In genomic region chr14:39291739-39292138, GRCh38 we compare ENCODE assay signal across 32 cellular contexts.
"Had no signal": no experiment of that assay in that cellular context is flagged by ENCODE, and none has a peak within 500 bp of the region (broad histone marks: within the 10 kb centered on the region; RNA-seq: fewer than 3 reads in every experiment).

No MANE protein-coding gene starts in this region.

- H3K4me3 ChIP-seq: ascending aorta, breast epithelium, cardiac muscle cell, colonic mucosa, esophagus squamous epithelium, gastroesophageal sphincter had no signal

- H3K4me3 Mint-ChIP-seq: activated CD4-positive, alpha-beta memory T cell treated with anti-CD3 and anti-CD28 coated beads for 36 hours; activated CD4-positive, alpha-beta T cell treated with anti-CD3 and anti-CD28 coated beads for 36 hours; activated CD4-positive, alpha-beta T cell treated with anti-CD3 and anti-CD28 coated beads, Interleukin-2, amount 10 ng/mL, durations not matched to agents 24 days and 14 days; activated CD8-positive, alpha-beta memory T cell treated with anti-CD3 and anti-CD28 coated beads, Interleukin-2, amount 10 ng/mL, durations not matched to agents 7 days and 5 days; activated CD8-positive, alpha-beta T cell treated with anti-CD3 and anti-CD28 coated beads, Interleukin-2, amount 10 ng/mL, durations not matched to agents 7 days and 5 days; activated naive CD4-positive, alpha-beta T cell treated with anti-CD3 and anti-CD28 coated beads for 36 hours; activated naive CD4-positive, alpha-beta T cell treated with anti-CD3 and anti-CD28 coated beads, Interleukin-2, amount 50 U/mL, for 24 hours; activated naive CD8-positive, alpha-beta T cell treated with anti-CD3 and anti-CD28 coated beads for 36 hours; activated naive CD8-positive, alpha-beta T cell treated with anti-CD3 and anti-CD28 coated beads, Interleukin-2, amount 50 U/mL, for 24 hours; activated T-helper 1 cell treated with anti-CD3 and anti-CD28 coated beads, Interleukin-12 subunit alpha, Interleukin-12 subunit beta, Interleukin-2, Interleukin-4 antibody, amounts not matched to agents 30 ng/mL and 10 ng/mL and 1 ng/mL, durations not matched to agents 14 hours and 24 hours and 36 hours; brain had no signal

- H3K27ac ChIP-seq: ascending aorta, breast epithelium, cardiac muscle cell, colonic mucosa, epithelial cell of prostate, esophagus squamous epithelium, gastroesophageal sphincter had no signal

- H3K27me3 Mint-ChIP-seq: activated CD4-positive, alpha-beta memory T cell treated with anti-CD3 and anti-CD28 coated beads for 36 hours; activated CD4-positive, alpha-beta T cell treated with anti-CD3 and anti-CD28 coated beads for 36 hours; activated CD4-positive, alpha-beta T cell treated with anti-CD3 and anti-CD28 coated beads, Interleukin-2, amount 10 ng/mL, durations not matched to agents 24 days and 14 days; activated CD8-positive, alpha-beta memory T cell treated with anti-CD3 and anti-CD28 coated beads, Interleukin-2, amount 10 ng/mL, durations not matched to agents 7 days and 5 days; activated naive CD4-positive, alpha-beta T cell treated with anti-CD3 and anti-CD28 coated beads, Interleukin-2, amount 50 U/mL, for 24 hours; activated naive CD8-positive, alpha-beta T cell treated with anti-CD3 and anti-CD28 coated beads for 36 hours; activated naive CD8-positive, alpha-beta T cell treated with anti-CD3 and anti-CD28 coated beads, Interleukin-2, amount 50 U/mL, for 24 hours; brain had no signal

- FAIRE-seq: endometrium, endothelial cell of umbilical vein had no signal

- H3K4me1 Mint-ChIP-seq: activated CD4-positive, alpha-beta T cell treated with anti-CD3 and anti-CD28 coated beads for 36 hours; activated CD4-positive, alpha-beta T cell treated with anti-CD3 and anti-CD28 coated beads, Interleukin-2, amount 10 ng/mL, durations not matched to agents 24 days and 14 days; activated CD8-positive, alpha-beta memory T cell treated with anti-CD3 and anti-CD28 coated beads, Interleukin-2, amount 10 ng/mL, durations not matched to agents 7 days and 5 days; activated naive CD8-positive, alpha-beta T cell treated with anti-CD3 and anti-CD28 coated beads, Interleukin-2, amount 50 U/mL, for 24 hours; brain had no signal

- DNase-seq: activated CD4-positive, alpha-beta memory T cell treated with anti-CD3 and anti-CD28 coated beads for 36 hours; activated CD4-positive, alpha-beta T cell treated with anti-CD3 and anti-CD28 coated beads for 36 hours; activated CD4-positive, alpha-beta T cell treated with anti-CD3 and anti-CD28 coated beads, Interleukin-2, amount 10 ng/mL, durations not matched to agents 24 days and 14 days; activated CD4-positive, CD25-positive, alpha-beta regulatory T cell; activated CD4-positive, CD25-positive, alpha-beta regulatory T cell treated with anti-CD3 and anti-CD28 coated beads, Interleukin-2, amount 50 U/mL, for 72 hours; activated CD8-positive, alpha-beta memory T cell treated with anti-CD3 and anti-CD28 coated beads, Interleukin-2, amount 10 ng/mL, durations not matched to agents 7 days and 5 days; activated CD8-positive, alpha-beta memory T cell treated with anti-CD3 and anti-CD28 coated beads, Interleukin-2, amount 50 U/mL, for 4 hours; activated CD8-positive, alpha-beta T cell treated with anti-CD3 and anti-CD28 coated beads, Interleukin-2, amount 10 ng/mL, durations not matched to agents 7 days and 5 days; activated effector memory CD4-positive, alpha-beta T cell treated with anti-CD3 and anti-CD28 coated beads, Interleukin-2, amount 50 U/mL, for 16 hours; activated naive CD4-positive, alpha-beta T cell treated with anti-CD3 and anti-CD28 coated beads for 36 hours; activated naive CD8-positive, alpha-beta T cell treated with anti-CD3 and anti-CD28 coated beads for 36 hours; activated naive CD8-positive, alpha-beta T cell treated with anti-CD3 and anti-CD28 coated beads, Interleukin-2, amount 50 U/mL, for 24 hours; activated T-cell treated with anti-CD3 and anti-CD28 coated beads, Interleukin-2, amount 50 U/mL, for 1 hour; activated T-cell treated with anti-CD3 and anti-CD28 coated beads, Interleukin-2, amount 50 U/mL, for 48 hours; central memory CD4-positive, alpha-beta T cell; cerebellar nuclear complex; colonic mucosa; effector CD8-positive, alpha-beta T cell; esophagus squamous epithelium; foreskin melanocyte; T-helper 2 cell had no signal

- H3K9me3 ChIP-seq: ascending aorta, breast epithelium, colonic mucosa, esophagus squamous epithelium, gastroesophageal sphincter had no signal

- H3K27ac Mint-ChIP-seq: activated CD4-positive, alpha-beta memory T cell treated with anti-CD3 and anti-CD28 coated beads for 36 hours; activated CD4-positive, alpha-beta T cell treated with anti-CD3 and anti-CD28 coated beads for 36 hours; activated CD4-positive, alpha-beta T cell treated with anti-CD3 and anti-CD28 coated beads, Interleukin-2, amount 10 ng/mL, durations not matched to agents 24 days and 14 days; activated CD8-positive, alpha-beta memory T cell treated with anti-CD3 and anti-CD28 coated beads, Interleukin-2, amount 10 ng/mL, durations not matched to agents 7 days and 5 days; activated CD8-positive, alpha-beta T cell treated with anti-CD3 and anti-CD28 coated beads, Interleukin-2, amount 10 ng/mL, durations not matched to agents 7 days and 5 days; activated naive CD4-positive, alpha-beta T cell treated with anti-CD3 and anti-CD28 coated beads for 36 hours; activated naive CD4-positive, alpha-beta T cell treated with anti-CD3 and anti-CD28 coated beads, Interleukin-2, amount 50 U/mL, for 24 hours; activated naive CD8-positive, alpha-beta T cell treated with anti-CD3 and anti-CD28 coated beads for 36 hours; activated naive CD8-positive, alpha-beta T cell treated with anti-CD3 and anti-CD28 coated beads, Interleukin-2, amount 50 U/mL, for 24 hours; activated T-helper 1 cell treated with anti-CD3 and anti-CD28 coated beads, Interleukin-12 subunit alpha, Interleukin-12 subunit beta, Interleukin-2, Interleukin-4 antibody, amounts not matched to agents 30 ng/mL and 10 ng/mL and 1 ng/mL, durations not matched to agents 14 hours and 24 hours and 36 hours; activated T-helper 2 cell treated with anti-CD3 and anti-CD28 coated beads, Interferon-gamma antibody, Interleukin-2, Interleukin-4, amounts not matched to agents 10 μg/mL and 5 μg/mL and 100 μg/mL, durations not matched to agents 14 hours and 24 hours and 36 hours; brain had no signal

- H3K9me3 Mint-ChIP-seq: activated CD4-positive, alpha-beta memory T cell treated with anti-CD3 and anti-CD28 coated beads for 36 hours; activated CD4-positive, alpha-beta T cell treated with anti-CD3 and anti-CD28 coated beads, Interleukin-2, amount 10 ng/mL, durations not matched to agents 24 days and 14 days; activated naive CD4-positive, alpha-beta T cell treated with anti-CD3 and anti-CD28 coated beads for 36 hours; activated naive CD4-positive, alpha-beta T cell treated with anti-CD3 and anti-CD28 coated beads, Interleukin-2, amount 50 U/mL, for 24 hours; activated naive CD8-positive, alpha-beta T cell treated with anti-CD3 and anti-CD28 coated beads for 36 hours; activated naive CD8-positive, alpha-beta T cell treated with anti-CD3 and anti-CD28 coated beads, Interleukin-2, amount 50 U/mL, for 24 hours; activated T-helper 1 cell treated with anti-CD3 and anti-CD28 coated beads, Interleukin-12 subunit alpha, Interleukin-12 subunit beta, Interleukin-2, Interleukin-4 antibody, amounts not matched to agents 30 ng/mL and 10 ng/mL and 1 ng/mL, durations not matched to agents 14 hours and 24 hours and 36 hours; activated T-helper 2 cell treated with anti-CD3 and anti-CD28 coated beads, Interferon-gamma antibody, Interleukin-2, Interleukin-4, amounts not matched to agents 10 μg/mL and 5 μg/mL and 100 μg/mL, durations not matched to agents 14 hours and 24 hours and 36 hours had no signal

- H3K27me3 ChIP-seq: ascending aorta, breast epithelium, cardiac muscle cell, colonic mucosa, esophagus squamous epithelium, gastroesophageal sphincter had no signal

- ATAC-seq: activated CD4-positive, alpha-beta T cell treated with anti-CD3 and anti-CD28 coated beads for 36 hours; activated CD8-positive, alpha-beta memory T cell treated with anti-CD3 and anti-CD28 coated beads, Interleukin-2, amount 10 ng/mL, durations not matched to agents 7 days and 5 days; activated CD8-positive, alpha-beta T cell treated with anti-CD3 and anti-CD28 coated beads, Interleukin-2, amount 10 ng/mL, durations not matched to agents 7 days and 5 days; activated naive CD8-positive, alpha-beta T cell treated with anti-CD3 and anti-CD28 coated beads, Interleukin-2, amount 50 U/mL, for 24 hours; gastroesophageal sphincter had no signal

- H3K4me1 ChIP-seq: ascending aorta, breast epithelium, colonic mucosa, esophagus squamous epithelium, gastroesophageal sphincter had no signal
